ENCODE assay signal across 14 cellular contexts in genomic region chr11:6365659-6366058, GRCh38. TPM values are rescaled to one million over a fixed set of nuclear protein-coding genes. Genes with fewer than 3 reads are reported as not detected.
DNase-seq lines count a peak whose midpoint lies in the region; ATAC-seq, FAIRE-seq and TF ChIP-seq lines count a peak whose summit lies in the region.
"Had no signal": no experiment of that assay in that cellular context is flagged by ENCODE, and none has a peak within 500 bp of the region (broad histone marks: within the 10 kb centered on the region; RNA-seq: fewer than 3 reads in every experiment).

No MANE protein-coding gene starts in this region.

- H3K27ac ChIP-seq in colonic mucosa (no peak overlapping the region), mesendoderm (ENCODE audit: low read depth, low read length) (no peak overlapping the region), gastrocnemius medialis (no peak overlapping the region)

- peak overlapping the region; percentile 54 for H2AK5ac ChIP-seq in mesendoderm (ENCODE audit: low read length)

- no peak for FAIRE-seq in frontal cortex (lab: Jason Lieb, UNC)
- FAIRE-seq: RCC 7860 had no signal

- no peaks in the 10 kb centered on the region for H3K79me2 ChIP-seq in mesendoderm (ENCODE audit: control insufficient read depth, insufficient read depth, low read length)

- H3K23ac ChIP-seq in mesendoderm (ENCODE audit: low read length), result no peak overlapping the region

- H3K36me3 ChIP-seq in colonic mucosa (no peaks in the 10 kb centered on the region), mesendoderm (ENCODE audit: control insufficient read depth, insufficient read depth, low read length) (no peaks in the 10 kb centered on the region), gastrocnemius medialis (no peaks in the 10 kb centered on the region)
- H3K36me3 ChIP-seq: BE2C had no signal

- no CpG with 5 or more reads among the region's 2 CpGs for WGBS in mesendoderm (ENCODE audit: extremely low coverage, insufficient coverage, low lambda C conversion rate)

- H3K4me1 ChIP-seq in colonic mucosa (no peaks in the 10 kb centered on the region), mesendoderm (ENCODE audit: control insufficient read depth, low read depth, low read length) (peaks cover 2% of the 10 kb centered on the region), gastrocnemius medialis (peaks cover 7% of the 10 kb centered on the region in 2 donors)
- H3K4me1 ChIP-seq: BE2C had no signal

- H3K4me1 Mint-ChIP-seq in osteocyte (ENCODE audit: unreplicated experiment), result no peaks in the 10 kb centered on the region
- H3K4me1 Mint-ChIP-seq: CD4-positive, alpha-beta memory T cell had no signal

- no peak overlapping the region for H3K4me2 ChIP-seq in mesendoderm (ENCODE audit: low read length)

- no peaks in the 10 kb centered on the region for H3K79me1 ChIP-seq in mesendoderm (ENCODE audit: low read length)

- TF ChIP-seq CTCF in colonic mucosa (IDR thresholded peaks at IDR 0.05) (no peak), gastrocnemius medialis (IDR thresholded peaks at IDR 0.05 in 4 of 5, conservative IDR thresholded peaks at IDR 0.05 in 1 of 5) (no peak), osteocyte (IDR thresholded peaks at IDR 0.05) (no peak)

- intact Hi-C loops in colonic mucosa (cut with DNase I) (no loop called here), gastrocnemius medialis (cut with DNase I; ENCODE audit: low total_unique reads) (no loop called here)

- no peak overlapping the region for H2BK120ac ChIP-seq in mesendoderm (ENCODE audit: low read depth, low read length)

- in situ Hi-C loops in gastrocnemius medialis (cut with MboI; ENCODE audit: low sequenced_read_pairs in 4 of 4), result loop anchor here in 2 of 4 donors (25.0 kb wide), 2 partner anchors 128 to 353 kb away; partner anchors contain the start of genes CNGA4 (in 1 of the 2), FHIP1B (in 1 of the 2) and OR56A4 (in 1 of the 2)

- H3K9me3 ChIP-seq in colonic mucosa, result no peaks in the 10 kb centered on the region
- H3K9me3 ChIP-seq in gastrocnemius medialis, result no peaks in the 10 kb centered on the region
- H3K9me3 ChIP-seq: BE2C had no signal

- no peaks in the 10 kb centered on the region for H3K36me3 Mint-ChIP-seq in osteocyte (ENCODE audit: unreplicated experiment)
- H3K36me3 Mint-ChIP-seq: CD4-positive, alpha-beta memory T cell had no signal

- H3K18ac ChIP-seq in mesendoderm (ENCODE audit: low read length), result no peak overlapping the region

- H2BK15ac ChIP-seq in mesendoderm (replicated peaks; ENCODE audit: low read depth), result no peak overlapping the region

- no peaks in the 10 kb centered on the region for H3K27me3 Mint-ChIP-seq in osteocyte (ENCODE audit: unreplicated experiment)
- H3K27me3 Mint-ChIP-seq: CD4-positive, alpha-beta memory T cell had no signal

- no peak overlapping the region for H4K5ac ChIP-seq in mesendoderm (ENCODE audit: low read length)

- no peak for TF ChIP-seq POLR2A in gastrocnemius medialis (IDR thresholded peaks at IDR 0.05)

- no peak for ATAC-seq in gastrocnemius medialis

- H3K9ac ChIP-seq in colonic mucosa (ENCODE audit: low read depth in 2 of 2, low read length in 2 of 2) (no peak overlapping the region), mesendoderm (ENCODE audit: low read length) (no peak overlapping the region)

- H3K9me3 Mint-ChIP-seq in osteocyte (ENCODE audit: unreplicated experiment), result no peaks in the 10 kb centered on the region
- H3K9me3 Mint-ChIP-seq: CD4-positive, alpha-beta memory T cell had no signal

- no peak overlapping the region for H3K4me3 ChIP-seq in colonic mucosa
- no peak overlapping the region for H3K4me3 ChIP-seq in mesendoderm (ENCODE audit: low read length)
- no peak overlapping the region for H3K4me3 ChIP-seq in gastrocnemius medialis

- no peak overlapping the region for H2BK5ac ChIP-seq in mesendoderm (ENCODE audit: low read length)

- H3K56ac ChIP-seq in mesendoderm (ENCODE audit: low read length), result peak overlapping the region; percentile 37

- no peak overlapping the region for H3K27ac Mint-ChIP-seq in osteocyte (ENCODE audit: unreplicated experiment)
- H3K27ac Mint-ChIP-seq: CD4-positive, alpha-beta memory T cell had no signal

- no peak overlapping the region for H3K4me3 Mint-ChIP-seq in osteocyte (ENCODE audit: unreplicated experiment)
- H3K4me3 Mint-ChIP-seq: CD4-positive, alpha-beta memory T cell had no signal

- H4K8ac ChIP-seq in mesendoderm (ENCODE audit: low read depth, low read length), result no peak overlapping the region

- H3K4ac ChIP-seq in mesendoderm (ENCODE audit: low read depth, low read length), result no peak overlapping the region

- peak; percentile 45 for DNase-seq in HuH-7 (ENCODE audit: low spot score)
- peak; percentile 56 for DNase-seq in colonic mucosa
- no peak for DNase-seq in mesendoderm
- no peak for DNase-seq in dedifferentiated amniotic fluid mesenchymal stem cell (ENCODE audit: extremely low spot score)
- no peak for DNase-seq in gastrocnemius medialis
- DNase-seq in osteocyte (ENCODE audit: extremely low spot score, unreplicated experiment), result no peak
- DNase-seq in frontal cortex (ENCODE audit: low spot score in 2 of 2), result no peak
- DNase-seq: BE2C; CD4-positive, alpha-beta memory T cell; H7; NCI-H1694; NCI-H446 treated with DMSO at 0.1 percent for 48 hours; SHP77 had no signal

- no peaks in the 10 kb centered on the region for H3K27me3 ChIP-seq in colonic mucosa
- H3K27me3 ChIP-seq in mesendoderm (ENCODE audit: insufficient read depth, low read length, poor library complexity), result no peaks in the 10 kb centered on the region
- no peaks in the 10 kb centered on the region for H3K27me3 ChIP-seq in gastrocnemius medialis
- H3K27me3 ChIP-seq: BE2C had no signal

RNA-seq across cellular contexts. Expression of gene SMPD1, which starts 24.6 kb away (rescaled TPM):
- 10 to 100 TPM; 49.3 to 57.1 TPM for total RNA-seq in colonic mucosa
- 5.6 TPM for polyA plus RNA-seq in mesendoderm (2013, experiment 1 of 2)
- polyA plus RNA-seq in mesendoderm (2013, experiment 2 of 2), result 5.4 TPM
- total RNA-seq in gastrocnemius medialis, result 10 to 100 TPM; 19.2 to 56.1 (median 42.4) TPM
- total RNA-seq in osteocyte, result 93.0 and 106 TPM in 2 replicates
- total RNA-seq in frontal cortex, result 10.2 TPM

RNA-seq across cellular contexts. Expression of gene CAVIN3, which starts 45.4 kb away (rescaled TPM):
- total RNA-seq in colonic mucosa (10 to 100 TPM in 1 of 2 donors, 1 to 10 TPM in 1; 6.5 to 15.4 TPM), gastrocnemius medialis (10 to 100 TPM; 12.9 to 53.6 (median 34.1) TPM), osteocyte (30.7 and 32.0 TPM in 2 replicates), frontal cortex (7.3 TPM)
- 15.8 TPM for polyA plus RNA-seq in mesendoderm (2013, experiment 1 of 2)
- polyA plus RNA-seq in mesendoderm (2013, experiment 2 of 2), result 16.5 TPM

RNA-seq across cellular contexts. Expression of gene APBB1, which starts 53.2 kb away (rescaled TPM):
- total RNA-seq in colonic mucosa (10 to 100 TPM in 1 of 2 donors, 1 to 10 TPM in 1; 6.6 to 10.2 TPM), gastrocnemius medialis (10 to 100 TPM; 18.5 to 49.2 (median 46.2) TPM), osteocyte (52.5 and 57.7 TPM in 2 replicates), frontal cortex (293 TPM)
- polyA plus RNA-seq in mesendoderm (2013, experiment 1 of 2), result 10.5 TPM
- 11.0 TPM for polyA plus RNA-seq in mesendoderm (2013, experiment 2 of 2)

Comparison
In these comparisons a context has a peak if more than half of its experiments do, and no peak if none do; other contexts are left out.
1. DNase-seq: peak in HuH-7 (single experiment) and colonic mucosa (single experiment); none in mesendoderm (single experiment), dedifferentiated amniotic fluid mesenchymal stem cell (single experiment), gastrocnemius medialis (0 of 2), osteocyte (single experiment) and frontal cortex (0 of 2).